Comparison of ENCODE assay signal across 1 cellular context in the genomic region with DNA sequence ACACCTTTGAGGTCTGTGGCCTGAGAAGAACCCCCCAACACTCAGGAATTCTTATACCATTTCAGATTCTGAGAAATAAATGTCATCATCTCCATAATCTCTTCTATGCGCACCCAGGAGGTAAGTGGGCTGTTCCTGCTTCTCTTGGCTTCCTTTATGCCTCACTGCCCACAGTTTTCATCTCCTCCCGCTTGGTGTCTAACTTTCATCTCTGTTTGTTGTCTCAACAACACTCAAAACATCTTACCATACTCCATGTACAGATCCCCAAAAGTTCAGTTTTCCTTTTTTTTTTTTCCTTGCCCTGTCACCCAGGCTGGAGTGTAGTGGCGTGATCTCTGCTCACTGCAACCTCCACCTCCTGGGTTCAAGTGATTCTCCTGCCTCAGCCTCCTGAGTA.
TF ChIP-seq lines count a peak whose summit lies in the region.

No MANE protein-coding gene starts in this region.

TF ChIP-seq in HepG2, 621 proteins besides CTCF, POLR2A, EP300 and RAD21 (continued from another document):
- TF ChIP-seq, protein P1, sequence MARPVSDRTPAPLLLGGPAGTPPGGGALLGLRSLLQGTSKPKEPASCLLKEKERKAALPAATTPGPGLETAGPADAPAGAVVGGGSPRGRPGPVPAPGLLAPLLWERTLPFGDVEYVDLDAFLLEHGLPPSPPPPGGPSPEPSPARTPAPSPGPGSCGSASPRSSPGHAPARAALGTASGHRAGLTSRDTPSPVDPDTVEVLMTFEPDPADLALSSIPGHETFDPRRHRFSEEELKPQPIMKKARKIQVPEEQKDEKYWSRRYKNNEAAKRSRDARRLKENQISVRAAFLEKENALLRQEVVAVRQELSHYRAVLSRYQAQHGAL (CRISPR knock-in tag; IDR thresholded peaks at IDR 0.05; ENCODE audit: not compliant biosample characterization), result peak; percentile 40
- TF ChIP-seq NFATC3 (CRISPR knock-in tag; IDR thresholded peaks at IDR 0.05), result no peak
- 0 out of 2 replicates have a peak, but pooled peaks have one; percentile 10 for TF ChIP-seq ZNF232 (CRISPR knock-in tag; IDR thresholded peaks at IDR 0.05; ENCODE audit: borderline replicate concordance)
- TF ChIP-seq KDM3A (CRISPR knock-in tag; IDR thresholded peaks at IDR 0.05; ENCODE audit: low read depth), result no peak
- TF ChIP-seq, protein P2, sequence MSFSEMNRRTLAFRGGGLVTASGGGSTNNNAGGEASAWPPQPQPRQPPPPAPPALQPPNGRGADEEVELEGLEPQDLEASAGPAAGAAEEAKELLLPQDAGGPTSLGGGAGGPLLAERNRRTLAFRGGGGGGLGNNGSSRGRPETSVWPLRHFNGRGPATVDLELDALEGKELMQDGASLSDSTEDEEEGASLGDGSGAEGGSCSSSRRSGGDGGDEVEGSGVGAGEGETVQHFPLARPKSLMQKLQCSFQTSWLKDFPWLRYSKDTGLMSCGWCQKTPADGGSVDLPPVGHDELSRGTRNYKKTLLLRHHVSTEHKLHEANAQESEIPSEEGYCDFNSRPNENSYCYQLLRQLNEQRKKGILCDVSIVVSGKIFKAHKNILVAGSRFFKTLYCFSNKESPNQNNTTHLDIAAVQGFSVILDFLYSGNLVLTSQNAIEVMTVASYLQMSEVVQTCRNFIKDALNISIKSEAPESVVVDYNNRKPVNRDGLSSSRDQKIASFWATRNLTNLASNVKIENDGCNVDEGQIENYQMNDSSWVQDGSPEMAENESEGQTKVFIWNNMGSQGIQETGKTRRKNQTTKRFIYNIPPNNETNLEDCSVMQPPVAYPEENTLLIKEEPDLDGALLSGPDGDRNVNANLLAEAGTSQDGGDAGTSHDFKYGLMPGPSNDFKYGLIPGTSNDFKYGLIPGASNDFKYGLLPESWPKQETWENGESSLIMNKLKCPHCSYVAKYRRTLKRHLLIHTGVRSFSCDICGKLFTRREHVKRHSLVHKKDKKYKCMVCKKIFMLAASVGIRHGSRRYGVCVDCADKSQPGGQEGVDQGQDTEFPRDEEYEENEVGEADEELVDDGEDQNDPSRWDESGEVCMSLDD (CRISPR knock-in tag; IDR thresholded peaks at IDR 0.05; ENCODE audit: borderline replicate concordance), result 0 out of 2 replicates have a peak, but pooled peaks have one; percentile 18
- no peak for TF ChIP-seq ZNF782 (CRISPR knock-in tag; IDR thresholded peaks at IDR 0.05; ENCODE audit: borderline replicate concordance)
- TF ChIP-seq ZBTB21 (CRISPR knock-in tag; IDR thresholded peaks at IDR 0.05), result 0 out of 2 replicates have a peak, but pooled peaks have one; percentile 9
- TF ChIP-seq ZBTB3 (CRISPR knock-in tag; IDR thresholded peaks at IDR 0.05; ENCODE audit: borderline replicate concordance, low read depth), result 0 out of 2 replicates have a peak, but pooled peaks have one; percentile 57
- TF ChIP-seq ZMYM3 (CRISPR knock-in tag; IDR thresholded peaks at IDR 0.05), result 0 out of 2 replicates have a peak, but pooled peaks have one; percentile 2
- TF ChIP-seq, protein P3, sequence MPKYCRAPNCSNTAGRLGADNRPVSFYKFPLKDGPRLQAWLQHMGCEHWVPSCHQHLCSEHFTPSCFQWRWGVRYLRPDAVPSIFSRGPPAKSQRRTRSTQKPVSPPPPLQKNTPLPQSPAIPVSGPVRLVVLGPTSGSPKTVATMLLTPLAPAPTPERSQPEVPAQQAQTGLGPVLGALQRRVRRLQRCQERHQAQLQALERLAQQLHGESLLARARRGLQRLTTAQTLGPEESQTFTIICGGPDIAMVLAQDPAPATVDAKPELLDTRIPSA (CRISPR knock-in tag; IDR thresholded peaks at IDR 0.05; ENCODE audit: borderline replicate concordance), result no peak
- TF ChIP-seq ZNF292 (CRISPR knock-in tag; IDR thresholded peaks at IDR 0.05; ENCODE audit: borderline replicate concordance, low read depth), result 0 out of 2 replicates have a peak, but pooled peaks have one; percentile 7
- TF ChIP-seq ZNF350 (CRISPR knock-in tag; IDR thresholded peaks at IDR 0.05; ENCODE audit: borderline replicate concordance, low read depth), result no peak
- peak; percentile 5; the same call in 1 of the 2 replicates for TF ChIP-seq POGZ (CRISPR knock-in tag; IDR thresholded peaks at IDR 0.05)
- TF ChIP-seq, protein P4, sequence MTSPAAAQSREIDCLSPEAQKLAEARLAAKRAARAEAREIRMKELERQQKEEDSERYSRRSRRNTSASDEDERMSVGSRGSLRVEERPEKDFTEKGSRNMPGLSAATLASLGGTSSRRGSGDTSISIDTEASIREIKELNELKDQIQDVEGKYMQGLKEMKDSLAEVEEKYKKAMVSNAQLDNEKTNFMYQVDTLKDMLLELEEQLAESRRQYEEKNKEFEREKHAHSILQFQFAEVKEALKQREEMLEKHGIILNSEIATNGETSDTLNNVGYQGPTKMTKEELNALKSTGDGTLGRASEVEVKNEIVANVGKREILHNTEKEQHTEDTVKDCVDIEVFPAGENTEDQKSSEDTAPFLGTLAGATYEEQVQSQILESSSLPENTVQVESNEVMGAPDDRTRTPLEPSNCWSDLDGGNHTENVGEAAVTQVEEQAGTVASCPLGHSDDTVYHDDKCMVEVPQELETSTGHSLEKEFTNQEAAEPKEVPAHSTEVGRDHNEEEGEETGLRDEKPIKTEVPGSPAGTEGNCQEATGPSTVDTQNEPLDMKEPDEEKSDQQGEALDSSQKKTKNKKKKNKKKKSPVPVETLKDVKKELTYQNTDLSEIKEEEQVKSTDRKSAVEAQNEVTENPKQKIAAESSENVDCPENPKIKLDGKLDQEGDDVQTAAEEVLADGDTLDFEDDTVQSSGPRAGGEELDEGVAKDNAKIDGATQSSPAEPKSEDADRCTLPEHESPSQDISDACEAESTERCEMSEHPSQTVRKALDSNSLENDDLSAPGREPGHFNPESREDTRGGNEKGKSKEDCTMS (CRISPR knock-in tag; conservative IDR thresholded peaks at IDR 0.05), result no peak
- no peak for TF ChIP-seq ZNF83 (CRISPR knock-in tag; IDR thresholded peaks at IDR 0.05; ENCODE audit: borderline replicate concordance)
- no peak for TF ChIP-seq ZSCAN20 (CRISPR knock-in tag; IDR thresholded peaks at IDR 0.05; ENCODE audit: borderline replicate concordance)
- no peak for TF ChIP-seq FOXC1 (CRISPR knock-in tag; IDR thresholded peaks at IDR 0.05; ENCODE audit: borderline replicate concordance)
- TF ChIP-seq ZNF773 (CRISPR knock-in tag; IDR thresholded peaks at IDR 0.05; ENCODE audit: borderline replicate concordance), result no peak
- no peak for TF ChIP-seq NFE2 (CRISPR knock-in tag; IDR thresholded peaks at IDR 0.05)
- TF ChIP-seq, protein P5, sequence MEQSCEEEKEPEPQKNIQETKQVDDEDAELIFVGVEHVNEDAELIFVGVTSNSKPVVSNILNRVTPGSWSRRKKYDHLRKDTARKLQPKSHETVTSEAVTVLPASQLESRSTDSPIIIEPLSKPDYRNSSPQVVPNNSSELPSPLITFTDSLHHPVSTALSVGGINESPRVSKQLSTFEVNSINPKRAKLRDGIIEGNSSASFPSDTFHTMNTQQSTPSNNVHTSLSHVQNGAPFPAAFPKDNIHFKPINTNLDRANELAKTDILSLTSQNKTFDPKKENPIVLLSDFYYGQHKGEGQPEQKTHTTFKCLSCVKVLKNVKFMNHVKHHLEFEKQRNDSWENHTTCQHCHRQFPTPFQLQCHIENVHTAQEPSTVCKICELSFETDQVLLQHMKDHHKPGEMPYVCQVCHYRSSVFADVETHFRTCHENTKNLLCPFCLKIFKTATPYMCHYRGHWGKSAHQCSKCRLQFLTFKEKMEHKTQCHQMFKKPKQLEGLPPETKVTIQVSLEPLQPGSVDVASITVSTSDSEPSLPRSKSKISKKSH (CRISPR knock-in tag; IDR thresholded peaks at IDR 0.05; ENCODE audit: borderline replicate concordance), result no peak
- no peak for TF ChIP-seq ZSCAN21 (CRISPR knock-in tag; IDR thresholded peaks at IDR 0.05; ENCODE audit: borderline replicate concordance)
- TF ChIP-seq, protein P6, sequence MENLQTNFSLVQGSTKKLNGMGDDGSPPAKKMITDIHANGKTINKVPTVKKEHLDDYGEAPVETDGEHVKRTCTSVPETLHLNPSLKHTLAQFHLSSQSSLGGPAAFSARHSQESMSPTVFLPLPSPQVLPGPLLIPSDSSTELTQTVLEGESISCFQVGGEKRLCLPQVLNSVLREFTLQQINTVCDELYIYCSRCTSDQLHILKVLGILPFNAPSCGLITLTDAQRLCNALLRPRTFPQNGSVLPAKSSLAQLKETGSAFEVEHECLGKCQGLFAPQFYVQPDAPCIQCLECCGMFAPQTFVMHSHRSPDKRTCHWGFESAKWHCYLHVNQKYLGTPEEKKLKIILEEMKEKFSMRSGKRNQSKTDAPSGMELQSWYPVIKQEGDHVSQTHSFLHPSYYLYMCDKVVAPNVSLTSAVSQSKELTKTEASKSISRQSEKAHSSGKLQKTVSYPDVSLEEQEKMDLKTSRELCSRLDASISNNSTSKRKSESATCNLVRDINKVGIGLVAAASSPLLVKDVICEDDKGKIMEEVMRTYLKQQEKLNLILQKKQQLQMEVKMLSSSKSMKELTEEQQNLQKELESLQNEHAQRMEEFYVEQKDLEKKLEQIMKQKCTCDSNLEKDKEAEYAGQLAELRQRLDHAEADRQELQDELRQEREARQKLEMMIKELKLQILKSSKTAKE (CRISPR knock-in tag; IDR thresholded peaks at IDR 0.05; ENCODE audit: borderline replicate concordance), result no peak
- TF ChIP-seq, protein P7, sequence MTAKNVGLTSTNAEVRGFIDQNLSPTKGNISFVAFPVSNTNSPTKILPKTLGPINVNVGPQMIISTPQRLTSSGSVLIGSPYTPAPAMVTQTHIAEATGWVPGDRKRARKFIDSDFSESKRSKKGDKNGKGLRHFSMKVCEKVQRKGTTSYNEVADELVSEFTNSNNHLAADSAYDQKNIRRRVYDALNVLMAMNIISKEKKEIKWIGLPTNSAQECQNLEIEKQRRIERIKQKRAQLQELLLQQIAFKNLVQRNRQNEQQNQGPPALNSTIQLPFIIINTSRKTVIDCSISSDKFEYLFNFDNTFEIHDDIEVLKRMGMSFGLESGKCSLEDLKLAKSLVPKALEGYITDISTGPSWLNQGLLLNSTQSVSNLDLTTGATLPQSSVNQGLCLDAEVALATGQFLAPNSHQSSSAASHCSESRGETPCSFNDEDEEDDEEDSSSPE (CRISPR knock-in tag; IDR thresholded peaks at IDR 0.05), result peak; percentile 11; the same call in 1 of the 2 replicates
- no peak for TF ChIP-seq TEAD2 (CRISPR knock-in tag; IDR thresholded peaks at IDR 0.05)
- TF ChIP-seq FOSL2 (CRISPR knock-in tag; IDR thresholded peaks at IDR 0.05), result no peak
- no peak for TF ChIP-seq HNRNPL (IDR thresholded peaks at IDR 0.05; ENCODE audit: low read depth, low read length)
- TF ChIP-seq ZNF17 (CRISPR knock-in tag; IDR thresholded peaks at IDR 0.05), result no peak
- no peak for TF ChIP-seq PCBP1 (IDR thresholded peaks at IDR 0.05; ENCODE audit: borderline replicate concordance, low read depth, low read length)
- TF ChIP-seq TAF1 (CRISPR knock-in tag; IDR thresholded peaks at IDR 0.05), result peak; percentile 36; the same call in 1 of the 2 replicates
- TF ChIP-seq CBFB (CRISPR knock-in tag; IDR thresholded peaks at IDR 0.05), result no peak
- TF ChIP-seq DNMT1 (CRISPR knock-in tag; IDR thresholded peaks at IDR 0.05), result no peak
- no peak for TF ChIP-seq ZKSCAN5 (CRISPR knock-in tag; IDR thresholded peaks at IDR 0.05)
- no peak for TF ChIP-seq KMT2B (CRISPR knock-in tag; IDR thresholded peaks at IDR 0.05)
- no peak for TF ChIP-seq ZNF589 (CRISPR knock-in tag; conservative IDR thresholded peaks at IDR 0.05)
- 0 out of 2 replicates have a peak, but pooled peaks have one; percentile 7 for TF ChIP-seq ESRRA (CRISPR knock-in tag; IDR thresholded peaks at IDR 0.05; ENCODE audit: low read depth)
